Comparison of ENCODE assay signal across 8 cellular contexts in the genomic region with DNA sequence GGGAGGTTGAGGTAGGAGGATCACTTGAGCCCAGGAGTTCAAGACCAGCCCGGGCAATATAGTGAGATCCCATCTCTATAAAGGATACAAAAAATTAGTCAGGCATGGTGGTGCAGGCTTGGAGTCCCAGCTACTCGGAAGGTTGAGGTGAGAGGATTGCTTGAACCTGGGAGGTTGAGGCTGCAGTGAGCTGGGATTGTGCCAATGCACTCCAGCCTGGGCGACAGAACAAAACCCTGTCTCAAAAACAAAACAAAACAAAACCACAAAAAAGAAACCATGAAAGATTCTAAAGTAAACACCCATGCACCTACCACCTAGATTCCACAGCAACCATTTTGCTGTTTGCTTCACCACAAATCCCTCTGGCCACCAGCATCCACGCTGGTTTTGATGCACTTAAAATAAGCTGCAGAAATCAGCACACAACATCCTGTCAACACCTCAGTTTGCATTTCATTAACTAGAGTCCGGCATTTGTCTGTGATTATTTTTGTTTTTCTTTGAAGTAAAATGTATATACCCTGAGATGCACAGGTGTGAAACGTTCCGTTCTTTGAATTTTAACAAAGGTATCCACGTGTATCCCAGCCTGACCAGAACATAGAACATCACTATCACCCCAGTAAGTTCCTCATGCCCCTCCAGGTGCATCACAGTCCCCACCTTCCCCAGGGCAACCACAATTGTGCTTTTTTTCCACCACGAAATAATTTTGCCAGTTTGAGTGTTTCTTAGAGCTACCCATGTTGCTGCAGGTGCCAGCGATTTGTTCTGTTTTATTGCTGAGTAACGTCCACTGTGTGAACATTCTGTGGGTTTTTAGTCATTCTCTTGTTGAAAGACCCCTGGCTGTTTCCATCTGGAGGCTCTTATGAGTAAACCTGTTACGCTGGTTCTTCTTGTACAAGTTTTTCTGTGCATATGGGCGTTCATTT.
DNase-seq lines count a peak whose midpoint lies in the region; ATAC-seq and TF ChIP-seq lines count a peak whose summit lies in the region.

No MANE protein-coding gene starts in this region.

- intact Hi-C loops in Calu3 (cut with micrococcal nuclease; ENCODE audit: unreplicated experiment), result loop anchor here (5.0 to 10.0 kb wide), 2 partner anchors 122 to 165 kb away; no protein-coding TSS in a partner anchor

- peak; percentile 54 for ATAC-seq in activated naive CD8-positive, alpha-beta T cell treated with anti-CD3 and anti-CD28 coated beads, Interleukin-2, amount 50 U/mL, for 24 hours
- ATAC-seq in naive B cell (ENCODE audit: low read depth in 2 of 2) (peak; percentile 29 to 41), GM18519 (IDR thresholded peaks at IDR 0.05; ENCODE audit: low FRiP score, unreplicated experiment) (no peak)

- DNase-seq in Calu3 (no peak), NCI-H748 (lab: John Stamatoyannopoulos, UW; ENCODE audit: unreplicated experiment) (peak; percentile 63), naive B cell (peak; percentile 52), iPS-NIHi7 (ENCODE audit: extremely low spot score) (no peak), kidney glomerular epithelial cell (lab: John Stamatoyannopoulos, UW) (no peak), GM10266 (ENCODE audit: extremely low spot score) (no peak)
- DNase-seq in activated naive CD8-positive, alpha-beta T cell treated with anti-CD3 and anti-CD28 coated beads, Interleukin-2, amount 50 U/mL, for 24 hours, result no peak

- no TSS peak for BruUV-seq in Calu3 (replicated peaks; lab: Mats Ljungman, UMichigan)

- CTCF ChIA-PET in Calu3 (lab: Charles Lee), result interaction anchor here (0.7 to 1.3 kb wide), 5 partner anchors 45 to 163 kb away, joined by 3 to 8 read pairs (median 4); no protein-coding TSS in a partner anchor

- H3K9me3 Mint-ChIP-seq in Calu3 (ENCODE audit: low read depth, unreplicated experiment) (no peaks in the 10 kb centered on the region), naive B cell (peaks cover 0 to 1% (median 0%) of the 10 kb centered on the region in 7 donors)
- peaks cover 3% of the 10 kb centered on the region for H3K9me3 Mint-ChIP-seq in activated naive CD8-positive, alpha-beta T cell treated with anti-CD3 and anti-CD28 coated beads, Interleukin-2, amount 50 U/mL, for 24 hours

- H3K36me3 Mint-ChIP-seq in Calu3 (ENCODE audit: insufficient read depth, unreplicated experiment), result peaks cover 42% of the 10 kb centered on the region
- no peaks in the 10 kb centered on the region for H3K36me3 Mint-ChIP-seq in activated naive CD8-positive, alpha-beta T cell treated with anti-CD3 and anti-CD28 coated beads, Interleukin-2, amount 50 U/mL, for 24 hours (ENCODE audit: low read depth)
- H3K36me3 Mint-ChIP-seq in naive B cell, result no peaks in the 10 kb centered on the region

- H3K27me3 Mint-ChIP-seq in Calu3 (ENCODE audit: unreplicated experiment) (no peaks in the 10 kb centered on the region), naive B cell (no peaks in the 10 kb centered on the region)
- no peaks in the 10 kb centered on the region for H3K27me3 Mint-ChIP-seq in activated naive CD8-positive, alpha-beta T cell treated with anti-CD3 and anti-CD28 coated beads, Interleukin-2, amount 50 U/mL, for 24 hours

- H3K4me3 Mint-ChIP-seq in Calu3 (ENCODE audit: low read depth, unreplicated experiment), result peak overlapping the region; percentile 66
- peak overlapping the region; percentile 72 for H3K4me3 Mint-ChIP-seq in activated naive CD8-positive, alpha-beta T cell treated with anti-CD3 and anti-CD28 coated beads, Interleukin-2, amount 50 U/mL, for 24 hours
- peak overlapping the region; percentile 46 to 92 (median 83) for H3K4me3 Mint-ChIP-seq in naive B cell

- H3K4me1 Mint-ChIP-seq in Calu3 (ENCODE audit: low read depth, unreplicated experiment), result peaks cover 59% of the 10 kb centered on the region
- peaks cover 40% of the 10 kb centered on the region for H3K4me1 Mint-ChIP-seq in activated naive CD8-positive, alpha-beta T cell treated with anti-CD3 and anti-CD28 coated beads, Interleukin-2, amount 50 U/mL, for 24 hours
- peaks cover 41 to 53% (median 46%) of the 10 kb centered on the region in 3 donors for H3K4me1 Mint-ChIP-seq in naive B cell

- H3K27ac Mint-ChIP-seq in Calu3 (ENCODE audit: unreplicated experiment) (peak overlapping the region; percentile 77), naive B cell (peak overlapping the region; percentile 90 to 99 (median 96))
- peak overlapping the region; percentile 95 for H3K27ac Mint-ChIP-seq in activated naive CD8-positive, alpha-beta T cell treated with anti-CD3 and anti-CD28 coated beads, Interleukin-2, amount 50 U/mL, for 24 hours

- TF ChIP-seq CTCF in Calu3 (IDR thresholded peaks at IDR 0.05; ENCODE audit: unreplicated experiment) (no peak), GM10266 (IDR thresholded peaks at IDR 0.05; ENCODE audit: control insufficient read depth, insufficient read depth, low read depth, missing control alignments) (no peak)

Comparison
In these comparisons a context has a peak if more than half of its experiments do, and no peak if none do; other contexts are left out.
1. DNase-seq: peak in NCI-H748 (single experiment) and naive B cell (single experiment); none in Calu3 (single experiment), activated naive CD8-positive, alpha-beta T cell treated with anti-CD3 and anti-CD28 coated beads, Interleukin-2, amount 50 U/mL, for 24 hours (single experiment), iPS-NIHi7 (single experiment), kidney glomerular epithelial cell (single experiment) and GM10266 (single experiment).
2. Peak in every context shown above with its lines, with median percentiles within 50 percentile points of each other: H3K27ac Mint-ChIP-seq and H3K4me3 Mint-ChIP-seq.